In genomic region chr15:40160689-40161688, GRCh38 we compare ENCODE assay signal across 8 cellular contexts. TPM values are rescaled to one million over a fixed set of nuclear protein-coding genes. Genes with fewer than 3 reads are reported as not detected.
DNase-seq lines count a peak whose midpoint lies in the region; ATAC-seq, FAIRE-seq and TF ChIP-seq lines count a peak whose summit lies in the region.

BUB1B (plus strand) TSS chr15:40161069; CDS start chr15:40161221, 152 bp downstream.

- peak; percentile 92 for FAIRE-seq in endothelial cell of umbilical vein (lab: Jason Lieb, UNC)

- H4K20me1 ChIP-seq in endothelial cell of umbilical vein (replicated peaks; ENCODE audit: control insufficient read depth, extremely low read depth, insufficient read depth, low read length): no peaks in the 10 kb centered on the region

- H3K9me3 ChIP-seq in HUES48 (ENCODE audit: control insufficient read depth, insufficient read depth, low read length) (no peaks in the 10 kb centered on the region), NT2/D1 (ENCODE audit: insufficient read depth, low read length) (no peaks in the 10 kb centered on the region), endothelial cell of umbilical vein (replicated peaks; ENCODE audit: control insufficient read depth, insufficient read depth, low read length) (no peaks in the 10 kb centered on the region)

- dilution Hi-C loops in endothelial cell of umbilical vein (cut with MboI; ENCODE audit: extremely low pct_ligation_motif_present, low sequenced_read_pairs): no loop called here

- peak within 1 kb of the TSS; percentile 92 for H3K27ac ChIP-seq in HUES48 (ENCODE audit: low read depth, low read length)
- H3K27ac ChIP-seq in endothelial cell of umbilical vein (ENCODE audit: insufficient read depth, low read depth, low read length): peak within 1 kb of the TSS; percentile 24

- ATAC-seq in GM21423 (IDR thresholded peaks at IDR 0.05; ENCODE audit: unreplicated experiment): peak; percentile 90

- peak; percentile 39 for TF ChIP-seq POLR2A in endothelial cell of umbilical vein (IDR thresholded peaks at IDR 0.05; ENCODE audit: low read depth, low read length)

- TF ChIP-seq CTCF in endothelial cell of umbilical vein (IDR thresholded peaks at IDR 0.05; ENCODE audit: extremely low read depth in 1 of 2, insufficient read depth in 1 of 2, low read depth in 1 of 2, low read length in 2 of 2): no peak

- intact Hi-C loops in endothelial cell of umbilical vein (cut with micrococcal nuclease): loop anchor here (1.0 kb wide), 2 partner anchors 52 to 116 kb away; no protein-coding TSS in a partner anchor

- H3K9me1 ChIP-seq in endothelial cell of umbilical vein (replicated peaks; ENCODE audit: control insufficient read depth, extremely low read depth, insufficient read depth, low read length): no peaks in the 10 kb centered on the region

- peaks cover 29% of the 10 kb centered on the region for H3K36me3 ChIP-seq in HUES48 (ENCODE audit: control insufficient read depth, insufficient read depth, low read length)
- H3K36me3 ChIP-seq in NT2/D1 (ENCODE audit: insufficient read depth, insufficient read length, low read length): peaks cover 35% of the 10 kb centered on the region
- no peaks in the 10 kb centered on the region for H3K36me3 ChIP-seq in endothelial cell of umbilical vein (ENCODE audit: control insufficient read depth in 2 of 2, extremely low read depth in 1 of 2, insufficient read depth in 2 of 2, low read length in 2 of 2)

- TSS peak; percentile 58 for BruUV-seq in endothelial cell of umbilical vein (replicated peaks; lab: Mats Ljungman, UMichigan)

- H3K27me3 ChIP-seq in HUES48 (ENCODE audit: control insufficient read depth, insufficient read depth, low read length) (no peaks in the 10 kb centered on the region), NT2/D1 (ENCODE audit: insufficient read depth, insufficient read length) (no peaks in the 10 kb centered on the region), endothelial cell of umbilical vein (ENCODE audit: control insufficient read depth in 2 of 2, insufficient read depth in 2 of 2, low read length in 2 of 2) (peaks cover 3 to 4% of the 10 kb centered on the region in 2 experiments)

- POLR2A ChIA-PET in endothelial cell of umbilical vein (lab: Charles Lee): no interaction called here

- H3K4me1 ChIP-seq in HUES48 (ENCODE audit: control insufficient read depth, insufficient read depth, low read length) (peaks cover 31% of the 10 kb centered on the region), NT2/D1 (ENCODE audit: insufficient read depth, insufficient read length) (no peaks in the 10 kb centered on the region), endothelial cell of umbilical vein (ENCODE audit: control insufficient read depth, extremely low read depth, insufficient read depth, low read length) (peaks cover 15% of the 10 kb centered on the region)

- H3K9ac ChIP-seq in HUES48 (ENCODE audit: low read depth, low read length) (peak within 1 kb of the TSS; percentile 92), NT2/D1 (ENCODE audit: insufficient read length, low read depth) (peak within 1 kb of the TSS; percentile 90), endothelial cell of umbilical vein (replicated peaks; ENCODE audit: extremely low read depth, insufficient read depth, low read length) (peak within 1 kb of the TSS; percentile 68)

- H3K4me2 ChIP-seq in endothelial cell of umbilical vein (ENCODE audit: insufficient read depth, low read length): peak within 1 kb of the TSS; percentile 93

- peak within 1 kb of the TSS; percentile 89 for H2AFZ ChIP-seq in endothelial cell of umbilical vein (ENCODE audit: low read depth, low read length)

- CTCF ChIA-PET in endothelial cell of umbilical vein (lab: Charles Lee): interaction anchor here (0.9 to 1.9 kb wide), 10 partner anchors 14 to 124 kb away, joined by 3 to 14 read pairs (median 6); partner anchors contain the start of gene BMF

- H3K4me3 ChIP-seq in HUES48 (ENCODE audit: low read depth, low read length) (peak within 1 kb of the TSS; percentile 96), NT2/D1 (ENCODE audit: insufficient read length, low read depth) (peak within 1 kb of the TSS; percentile 90), endothelial cell of umbilical vein (replicated peaks in 1 of 3; ENCODE audit: insufficient read depth in 1 of 3, low read depth in 1 of 3, low read length in 3 of 3) (peak within 1 kb of the TSS; percentile 67 to 92 (median 71))

- peak; percentile 96 for DNase-seq in D341Med (ENCODE audit: low spot score)
- DNase-seq in NT2/D1 (ENCODE audit: low read depth, low spot score): peak; percentile 93
- DNase-seq in activated CD8-positive, alpha-beta memory T cell treated with anti-CD3 and anti-CD28 coated beads for 48 hours (ENCODE audit: low read depth in 2 of 3, low spot score in 2 of 3): peak; percentile 70 to 89 (median 72)
- peak; percentile 96 for DNase-seq in endothelial cell of umbilical vein (ENCODE audit: low read depth, low spot score)
- DNase-seq in midbrain (lab: John Stamatoyannopoulos, UW): peak; percentile 97
- DNase-seq in stimulated activated CD8-positive, alpha-beta memory T cell treated with anti-CD3 and anti-CD28 coated beads, Interleukin-15, amount 100 ng/mL, for 4 hours (ENCODE audit: low read depth in 2 of 2): peak; percentile 68 to 83

- peaks cover 46% of the 10 kb centered on the region for H3K79me2 ChIP-seq in endothelial cell of umbilical vein (ENCODE audit: control insufficient read depth, insufficient read depth, low read length)

TF ChIP-seq in endothelial cell of umbilical vein, 7 proteins besides CTCF, POLR2A, EP300 and RAD21:
- TF ChIP-seq JUN (IDR thresholded peaks at IDR 0.05; ENCODE audit: borderline replicate concordance, insufficient read depth, insufficient read length, low read depth) (no peak), POLR2AphosphoS5 (IDR thresholded peaks at IDR 0.05; ENCODE audit: insufficient read depth, low read depth, low read length) (peak; percentile 78), FOS (IDR thresholded peaks at IDR 0.05; ENCODE audit: borderline replicate concordance, insufficient read depth, low read length) (no peak), MAX (IDR thresholded peaks at IDR 0.05; ENCODE audit: insufficient read depth, insufficient read length) (peak; percentile 72), EZH2 (IDR thresholded peaks at IDR 0.05; ENCODE audit: borderline replicate concordance, low read depth, low read length, severe bottlenecking) (no peak), GATA2 (IDR thresholded peaks at IDR 0.05; ENCODE audit: insufficient read depth, insufficient read length, low read depth, low read length) (no peak), MYC (IDR thresholded peaks at IDR 0.05; ENCODE audit: low read depth, low read length) (no peak)

RNA-seq across cellular contexts. Expression of gene BUB1B, which starts in this region (rescaled TPM):
- 65.6 and 69.8 TPM in 2 replicates for total RNA-seq in endothelial cell of umbilical vein
- polyA plus RNA-seq in endothelial cell of umbilical vein: 10.1 and 12.2 TPM in 2 replicates
- 15.9 and 16.7 TPM in 2 replicates for polyA plus RNA-seq in endothelial cell of umbilical vein (2011; cell fraction: cytosol; rRNA removed)
- 65.9 and 98.6 TPM in 2 replicates for polyA plus RNA-seq in endothelial cell of umbilical vein (2011; cell fraction: nucleus; rRNA removed)
- polyA plus RNA-seq in endothelial cell of umbilical vein (2012): 12.2 and 35.1 TPM in 2 replicates
- polyA minus RNA-seq in endothelial cell of umbilical vein: 26.9 and 28.6 TPM in 2 replicates
- polyA minus RNA-seq in endothelial cell of umbilical vein (2011; cell fraction: cytosol; rRNA and poly(A)+ RNA removed): 23.8 TPM
- 35.0 and 56.6 TPM in 2 replicates for polyA minus RNA-seq in endothelial cell of umbilical vein (2011; cell fraction: nucleus; rRNA and poly(A)+ RNA removed)

Comparison
In these comparisons a context has a peak if more than half of its experiments do, and no peak if none do; other contexts are left out.
1. Peak in every context shown above with its lines: DNase-seq, ATAC-seq, H3K4me3 ChIP-seq and H3K27ac ChIP-seq.